29 cellular contexts compared by ENCODE assay signal in the genomic region with DNA sequence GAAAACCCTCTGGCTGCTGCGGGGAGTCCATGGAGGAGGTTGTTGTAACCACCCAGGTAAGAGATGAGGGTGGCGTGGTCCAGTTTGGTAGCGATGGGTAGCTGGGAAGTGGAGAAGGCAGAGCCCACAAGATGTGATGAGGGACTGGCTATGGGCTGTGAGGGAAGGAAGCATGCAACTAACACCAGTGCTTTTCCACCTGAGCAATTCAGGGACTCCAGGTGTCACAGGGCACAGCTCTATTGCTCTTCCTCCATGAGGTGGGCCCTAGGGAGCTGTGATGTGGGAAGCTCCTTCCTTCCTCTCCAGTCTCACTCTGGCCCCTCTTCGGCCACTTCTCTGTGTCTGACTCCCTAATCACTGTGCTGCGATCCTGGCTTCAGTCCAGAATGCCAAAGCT. TPM values are rescaled to one million over a fixed set of nuclear protein-coding genes. Genes with fewer than 3 reads are reported as not detected.
"Had no signal": no experiment of that assay in that cellular context is flagged by ENCODE, and none has a peak within 500 bp of the region (broad histone marks: within the 10 kb centered on the region; RNA-seq: fewer than 3 reads in every experiment).

No MANE protein-coding gene starts in this region.

- H3K27ac Mint-ChIP-seq: immature natural killer cell, mesothelial cell of epicardium, naive B cell had no signal

- H3K4me3 Mint-ChIP-seq: immature natural killer cell, mesothelial cell of epicardium, naive B cell had no signal

- H3K4me1 ChIP-seq: gastrocnemius medialis, left lung, lower lobe of right lung had no signal

- H3K4me3 ChIP-seq: coronary artery, dorsolateral prefrontal cortex, esophagus squamous epithelium, gastrocnemius medialis, heart right ventricle, left lung, lower lobe of right lung, mucosa of descending colon had no signal

- H3K36me3 ChIP-seq: esophagus squamous epithelium, gastrocnemius medialis, heart right ventricle, left lung, lower lobe of right lung had no signal

- H3K36me3 Mint-ChIP-seq: mesothelial cell of epicardium had no signal

- H3K27ac ChIP-seq: coronary artery, dorsolateral prefrontal cortex, esophagus squamous epithelium, gastrocnemius medialis, heart right ventricle, left lung, lower lobe of right lung had no signal

- ATAC-seq: gastrocnemius medialis, heart right ventricle, left cardiac atrium, left lung, left ventricle myocardium superior, lower lobe of right lung, mucosa of descending colon had no signal

- H3K9me3 ChIP-seq: esophagus squamous epithelium, left lung, mucosa of descending colon had no signal

- H3K27me3 ChIP-seq: gastrocnemius medialis had no signal

- DNase-seq: dermis blood vessel endothelial cell; dorsolateral prefrontal cortex; effector CD4-positive, alpha-beta T cell; effector memory CD4-positive, alpha-beta T cell; esophagus squamous epithelium; foreskin fibroblast; foreskin melanocyte; gastrocnemius medialis; glutamatergic neuron; heart right ventricle; hippocampal formation; immature natural killer cell; left cardiac atrium; left lung; left ventricle myocardium superior; lower lobe of right lung; mesenchymal stem cell; mucosa of descending colon; naive B cell had no signal

RNA-seq across cellular contexts. Expression of a gene that starts 32.4 kb away (rescaled TPM):
- total RNA-seq: dermis blood vessel endothelial cell, endothelial cell of umbilical vein, epithelial cell of proximal tubule, esophagus squamous epithelium, gastrocnemius medialis, glomerular endothelial cell, heart right ventricle, kidney epithelial cell, left cardiac atrium, left lung, left ventricle myocardium superior, lower lobe of right lung, lung microvascular endothelial cell, mesenteric fat pad, mesothelial cell of epicardium, mucosa of descending colon, myocyte had no signal
- polyA plus RNA-seq: endothelial cell of umbilical vein, heart right ventricle, immature natural killer cell, keratinocyte had no signal

RNA-seq across cellular contexts. Expression of a gene that starts 52.5 kb away (rescaled TPM):
- total RNA-seq: dermis blood vessel endothelial cell, endothelial cell of umbilical vein, epithelial cell of proximal tubule, gastrocnemius medialis, glomerular endothelial cell, heart right ventricle, kidney epithelial cell, left cardiac atrium, left ventricle myocardium superior, lung microvascular endothelial cell, mesenteric fat pad, myocyte had no signal
- polyA plus RNA-seq: endothelial cell of umbilical vein, immature natural killer cell had no signal
